Comparison of ENCODE assay signal across 8 cellular contexts in the genomic region with DNA sequence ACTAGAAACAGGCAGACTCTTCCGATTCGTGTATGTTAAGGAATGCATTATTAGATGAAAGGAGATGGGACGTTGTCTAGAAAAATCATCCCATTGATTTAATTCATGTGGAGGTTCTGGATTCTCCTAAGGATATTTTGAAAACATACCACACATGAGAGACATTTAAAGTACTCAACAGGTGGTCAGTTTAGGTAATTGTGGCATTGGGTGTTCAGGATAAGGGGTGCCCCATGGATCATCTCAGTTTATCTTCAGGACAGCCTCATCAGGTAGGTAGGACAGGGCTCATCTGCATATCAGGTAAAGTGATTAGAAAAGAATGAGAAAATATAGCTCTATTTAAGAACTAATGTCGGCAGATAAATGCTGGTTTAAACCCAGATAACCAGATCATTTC. TPM values are rescaled to one million over a fixed set of nuclear protein-coding genes. Genes with fewer than 3 reads are reported as not detected.
"Had no signal": no experiment of that assay in that cellular context is flagged by ENCODE, and none has a peak within 500 bp of the region (broad histone marks: within the 10 kb centered on the region; RNA-seq: fewer than 3 reads in every experiment).

No MANE protein-coding gene starts in this region.

- H2AFZ ChIP-seq: GM23248 had no signal

- DNase-seq: GM23248, GOT3, KBM-7 had no signal

- H3K27ac ChIP-seq: GM23248, HL-60 had no signal

- H3K4me3 ChIP-seq: GM23248, HAP-1 had no signal

- H3K27ac Mint-ChIP-seq: IgD-negative memory B cell had no signal

- H3K4me1 Mint-ChIP-seq: IgD-negative memory B cell had no signal

- H3K9ac ChIP-seq: GM23248 had no signal

- ATAC-seq: HCT116 had no signal

- H3K36me3 ChIP-seq: HAP-1 had no signal

- H3K4me3 Mint-ChIP-seq: IgD-negative memory B cell had no signal

- H3K27me3 Mint-ChIP-seq: IgD-negative memory B cell had no signal

- H3K9me3 ChIP-seq: HAP-1 had no signal

- H3K36me3 Mint-ChIP-seq: IgD-negative memory B cell had no signal

RNA-seq across cellular contexts. Expression of gene PDE10A, which starts 15.9 kb away (rescaled TPM):
- total RNA-seq: HepG2 had no signal
- polyA plus RNA-seq: HepG2, IgD-negative memory B cell had no signal
